In the genomic region with DNA sequence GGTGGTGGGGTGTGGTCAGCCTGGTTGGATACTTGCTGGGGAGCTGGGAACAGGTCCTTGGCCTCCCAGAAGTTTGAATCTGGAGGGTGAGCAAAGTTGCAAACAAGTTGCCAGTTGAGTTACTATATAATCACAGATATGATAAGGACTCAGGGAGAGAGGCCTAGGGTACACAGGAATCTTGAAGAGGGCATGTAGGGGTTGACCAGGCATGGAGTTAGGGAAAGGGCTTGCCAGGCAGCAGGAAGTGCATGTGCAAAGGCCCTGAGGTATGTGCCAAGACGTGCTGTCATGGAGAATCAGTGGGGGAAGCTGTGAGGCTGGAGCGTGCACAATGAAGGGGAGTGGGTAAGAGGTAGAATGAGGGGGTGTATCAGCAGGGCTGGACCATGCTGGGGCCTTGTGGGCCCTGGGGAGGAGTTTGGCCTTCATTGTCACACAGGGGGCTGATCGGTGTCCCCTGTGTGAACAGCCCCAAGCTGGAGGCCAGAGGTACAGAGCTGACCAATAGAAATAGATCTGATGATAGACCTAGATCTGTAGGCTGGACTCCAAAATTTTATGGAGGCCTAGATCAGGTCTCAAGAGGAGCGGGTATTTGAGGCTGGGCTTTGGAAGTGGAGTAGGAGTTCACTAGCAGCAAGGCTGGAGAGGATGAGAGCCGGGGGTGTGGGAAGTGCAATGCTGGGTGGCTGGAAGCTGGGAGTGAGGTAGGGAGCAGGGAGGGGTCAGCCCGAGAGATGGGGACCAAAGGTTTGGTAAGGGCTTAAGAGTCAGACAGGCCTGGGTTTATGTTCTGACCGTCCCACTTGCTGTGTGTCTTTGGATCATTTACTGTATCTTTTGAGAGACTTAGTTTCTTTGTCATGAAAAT, we compare ENCODE assay signal across 14 cellular contexts. TPM values are rescaled to one million over a fixed set of nuclear protein-coding genes. Genes with fewer than 3 reads are reported as not detected.
DNase-seq lines count a peak whose midpoint lies in the region; ATAC-seq and TF ChIP-seq lines count a peak whose summit lies in the region.
"Had no signal": no experiment of that assay in that cellular context is flagged by ENCODE, and none has a peak within 500 bp of the region (broad histone marks: within the 10 kb centered on the region; RNA-seq: fewer than 3 reads in every experiment).

No MANE protein-coding gene starts in this region.

- 75 to 83% methylated on average over 7 of the region's 7 CpGs for WGBS in esophagus, 2 donors
- 80 to 95% (median 90%) methylated on average over 7 of the region's 7 CpGs for WGBS in spleen, 5 donors

- in situ Hi-C loops in brain microvascular endothelial cell (cut with HindIII; ENCODE audit: low pct_ligation_motif_present, low sequenced_read_pairs), result no loop called here

- H3K9me3 ChIP-seq in Peyer's patch (no peaks in the 10 kb centered on the region), esophagus (ENCODE audit: control insufficient read depth in 2 of 2, insufficient read depth in 1 of 2, low read depth in 1 of 2, low read length in 1 of 2) (no peaks in the 10 kb centered on the region), spleen (no peaks in the 10 kb centered on the region)
- H3K9me3 ChIP-seq: left ventricle myocardium inferior had no signal

- DNase-seq in Calu3, result no peak
- DNase-seq in Peyer's patch, result peak in 2 of 3 donors; percentile 43 to 46
- peak; percentile 56 for DNase-seq in spleen
- DNase-seq in activated CD8-positive, alpha-beta memory T cell treated with anti-CD3 and anti-CD28 coated beads, Interleukin-2, amount 50 U/mL, for 48 hours, result no peak
- DNase-seq in AG08396 (ENCODE audit: low spot score), result no peak
- DNase-seq in brain microvascular endothelial cell, result no peak
- DNase-seq: anterior cingulate cortex; CD8-positive, alpha-beta memory T cell; left ventricle myocardium inferior; NCI-H1092 treated with DMSO at 0.1 percent for 48 hours; NCI-H524; occipital lobe had no signal

- CTCF ChIA-PET in Calu3 (lab: Charles Lee), result interaction anchor here (0.6 kb wide), 2 partner anchors 37 to 50 kb away, joined by 3 read pairs; no protein-coding TSS in a partner anchor

- H3K9me3 Mint-ChIP-seq in Calu3 (ENCODE audit: low read depth, unreplicated experiment), result no peaks in the 10 kb centered on the region
- H3K9me3 Mint-ChIP-seq: CD8-positive, alpha-beta memory T cell had no signal

- H3K36me3 ChIP-seq in Peyer's patch, result peaks cover 0 to 27% (median 0%) of the 10 kb centered on the region in 3 donors
- H3K36me3 ChIP-seq in esophagus (ENCODE audit: control insufficient read depth in 2 of 2, insufficient read depth in 2 of 2, low read length in 1 of 2), result peaks cover 0 to 4% of the 10 kb centered on the region in 2 donors
- peaks cover 0 to 19% (median 0%) of the 10 kb centered on the region in 6 donors for H3K36me3 ChIP-seq in spleen
- peaks cover 4% of the 10 kb centered on the region for H3K36me3 ChIP-seq in brain microvascular endothelial cell (replicated peaks)
- H3K36me3 ChIP-seq: left ventricle myocardium inferior had no signal

- ATAC-seq in GM21737 (IDR thresholded peaks at IDR 0.05; ENCODE audit: unreplicated experiment), result no peak

- BruUV-seq in Calu3 (replicated peaks; lab: Mats Ljungman, UMichigan), result no TSS peak

- no peaks in the 10 kb centered on the region for H3K27me3 ChIP-seq in Peyer's patch
- no peaks in the 10 kb centered on the region for H3K27me3 ChIP-seq in esophagus (ENCODE audit: control insufficient read depth in 1 of 2, insufficient read depth in 2 of 2, low read length in 2 of 2)
- H3K27me3 ChIP-seq in spleen (replicated peaks in 1 of 7), result peaks cover 0 to 23% (median 6%) of the 10 kb centered on the region in 7 donors
- H3K27me3 ChIP-seq in brain microvascular endothelial cell (replicated peaks), result no peaks in the 10 kb centered on the region

- peak overlapping the region; percentile 17 for H3K27ac Mint-ChIP-seq in Calu3 (ENCODE audit: unreplicated experiment)

- peaks cover 77% of the 10 kb centered on the region for H3K36me3 Mint-ChIP-seq in Calu3 (ENCODE audit: insufficient read depth, unreplicated experiment)
- H3K36me3 Mint-ChIP-seq: CD8-positive, alpha-beta memory T cell had no signal

- intact Hi-C loops in Calu3 (cut with micrococcal nuclease; ENCODE audit: unreplicated experiment) (no loop called here), spleen (cut with DNase I; ENCODE audit: low total_unique reads) (no loop called here)

- no peak for TF ChIP-seq CTCF in Calu3 (IDR thresholded peaks at IDR 0.05; ENCODE audit: unreplicated experiment)
- TF ChIP-seq CTCF in Peyer's patch (IDR thresholded peaks at IDR 0.05), result no peak
- TF ChIP-seq CTCF in spleen (IDR thresholded peaks at IDR 0.05 in 8 of 11, conservative IDR thresholded peaks at IDR 0.05 in 3 of 11), result no peak
- TF ChIP-seq CTCF in brain microvascular endothelial cell (IDR thresholded peaks at IDR 0.05; ENCODE audit: low read depth, low read length, missing control alignments), result no peak

- peak overlapping the region; percentile 56 for H3K4me3 Mint-ChIP-seq in Calu3 (ENCODE audit: low read depth, unreplicated experiment)

- no peaks in the 10 kb centered on the region for H3K27me3 Mint-ChIP-seq in Calu3 (ENCODE audit: unreplicated experiment)
- H3K27me3 Mint-ChIP-seq: CD8-positive, alpha-beta memory T cell had no signal

- TF ChIP-seq POLR2A in Peyer's patch (IDR thresholded peaks at IDR 0.05), result no peak
- TF ChIP-seq POLR2A in spleen (IDR thresholded peaks at IDR 0.05), result no peak

- peaks cover 0 to 55% (median 0%) of the 10 kb centered on the region in 4 donors for H3K4me1 ChIP-seq in Peyer's patch
- H3K4me1 ChIP-seq in esophagus (ENCODE audit: control insufficient read depth in 2 of 2, insufficient read depth in 2 of 2, low read length in 1 of 2), result peaks cover 10 to 28% of the 10 kb centered on the region in 2 donors
- peaks cover 0 to 63% (median 30%) of the 10 kb centered on the region in 6 donors for H3K4me1 ChIP-seq in spleen

- H3K4me3 ChIP-seq in Peyer's patch (no peak overlapping the region), esophagus (ENCODE audit: low read depth in 1 of 2, low read length in 2 of 2) (no peak overlapping the region), spleen (no peak overlapping the region), brain microvascular endothelial cell (ENCODE audit: low read depth, low read length) (no peak overlapping the region)
- H3K4me3 ChIP-seq: left ventricle myocardium inferior had no signal

- H3K27ac ChIP-seq in Peyer's patch, result peak overlapping the region in 1 of 4 donors; percentile 95
- H3K27ac ChIP-seq in esophagus (ENCODE audit: low read depth in 2 of 2, low read length in 1 of 2), result peak overlapping the region; percentile 37 to 78
- peak overlapping the region in 2 of 8 donors; percentile 85 to 87 for H3K27ac ChIP-seq in spleen
- no peak overlapping the region for H3K27ac ChIP-seq in brain microvascular endothelial cell

- peaks cover 79% of the 10 kb centered on the region for H3K4me1 Mint-ChIP-seq in Calu3 (ENCODE audit: low read depth, unreplicated experiment)

RNA-seq across cellular contexts. Expression of a gene that starts 2.9 kb away (rescaled TPM):
- 185 and 203 TPM in 2 replicates for total RNA-seq in Calu3 (2022)
- 100 to 1,000 TPM in 3 of 4 donors, 10 to 100 TPM in 1; 85.8 to 187 (median 146) TPM for total RNA-seq in Peyer's patch
- 10 to 100 TPM; 26.9 to 59.4 TPM for polyA plus RNA-seq in esophagus
- 10 to 100 TPM; 27.3 to 68.0 (median 36.1) TPM for total RNA-seq in spleen
- 10 to 100 TPM in 2 of 3 donors, 1 to 10 TPM in 1; 7.0 to 28.7 (median 10.1) TPM for polyA plus RNA-seq in spleen

RNA-seq across cellular contexts. Expression of a gene that starts 59.4 kb away (rescaled TPM):
- total RNA-seq in Calu3 (2022) (77.0 and 77.2 TPM in 2 replicates), Peyer's patch (10 to 100 TPM; 19.8 to 31.4 (median 24.8) TPM), spleen (10 to 100 TPM; 10.7 to 24.7 (median 18.1) TPM)
- polyA plus RNA-seq in esophagus (10 to 100 TPM; 27.6 to 58.1 TPM), spleen (10 to 100 TPM; 30.2 to 33.0 (median 32.3) TPM)

Comparison
In these comparisons a context has a peak if more than half of its experiments do, and no peak if none do; other contexts are left out.
1. DNase-seq: peak in Peyer's patch (2 of 3) and spleen (single experiment); none in Calu3 (single experiment), activated CD8-positive, alpha-beta memory T cell treated with anti-CD3 and anti-CD28 coated beads, Interleukin-2, amount 50 U/mL, for 48 hours (single experiment), AG08396 (single experiment) and brain microvascular endothelial cell (single experiment).